1 cellular context compared by ENCODE assay signal in the genomic region with DNA sequence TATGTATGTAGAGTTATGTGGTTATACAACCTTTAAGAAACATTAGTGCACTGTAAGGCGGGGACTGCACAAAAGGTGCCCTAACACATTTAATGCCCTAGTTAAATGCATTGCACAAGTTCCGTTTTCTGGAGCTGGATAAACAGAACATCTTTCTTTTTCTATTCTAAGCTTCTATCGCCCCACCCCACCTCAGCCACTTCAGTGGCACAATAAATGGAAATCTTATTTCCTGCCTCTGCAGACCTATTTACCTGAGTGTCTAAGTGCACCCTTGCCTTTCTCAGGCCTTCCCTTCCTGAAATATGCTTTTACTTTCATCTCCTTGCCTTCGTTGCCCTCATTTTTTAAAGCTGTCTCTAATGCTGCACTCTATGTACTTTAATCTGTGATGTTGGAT.
TF ChIP-seq lines count a peak whose summit lies in the region.

No MANE protein-coding gene starts in this region.

TF ChIP-seq in GM12878, 131 proteins besides CTCF, POLR2A, EP300 and RAD21 (continued from another document):
- TF ChIP-seq, protein P1, sequence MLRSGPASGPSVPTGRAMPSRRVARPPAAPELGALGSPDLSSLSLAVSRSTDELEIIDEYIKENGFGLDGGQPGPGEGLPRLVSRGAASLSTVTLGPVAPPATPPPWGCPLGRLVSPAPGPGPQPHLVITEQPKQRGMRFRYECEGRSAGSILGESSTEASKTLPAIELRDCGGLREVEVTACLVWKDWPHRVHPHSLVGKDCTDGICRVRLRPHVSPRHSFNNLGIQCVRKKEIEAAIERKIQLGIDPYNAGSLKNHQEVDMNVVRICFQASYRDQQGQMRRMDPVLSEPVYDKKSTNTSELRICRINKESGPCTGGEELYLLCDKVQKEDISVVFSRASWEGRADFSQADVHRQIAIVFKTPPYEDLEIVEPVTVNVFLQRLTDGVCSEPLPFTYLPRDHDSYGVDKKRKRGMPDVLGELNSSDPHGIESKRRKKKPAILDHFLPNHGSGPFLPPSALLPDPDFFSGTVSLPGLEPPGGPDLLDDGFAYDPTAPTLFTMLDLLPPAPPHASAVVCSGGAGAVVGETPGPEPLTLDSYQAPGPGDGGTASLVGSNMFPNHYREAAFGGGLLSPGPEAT (IDR thresholded peaks at IDR 0.05; ENCODE audit: low read depth), result no peak
- TF ChIP-seq NBN (IDR thresholded peaks at IDR 0.05) (no peak), TBL1XR1 (IDR thresholded peaks at IDR 0.05; ENCODE audit: low read depth, low read length) (no peak), ZNF687 (IDR thresholded peaks at IDR 0.05) (no peak), CHD4 (IDR thresholded peaks at IDR 0.05) (no peak), RB1 (IDR thresholded peaks at IDR 0.05; ENCODE audit: borderline replicate concordance) (no peak)
- TF ChIP-seq, protein P2, sequence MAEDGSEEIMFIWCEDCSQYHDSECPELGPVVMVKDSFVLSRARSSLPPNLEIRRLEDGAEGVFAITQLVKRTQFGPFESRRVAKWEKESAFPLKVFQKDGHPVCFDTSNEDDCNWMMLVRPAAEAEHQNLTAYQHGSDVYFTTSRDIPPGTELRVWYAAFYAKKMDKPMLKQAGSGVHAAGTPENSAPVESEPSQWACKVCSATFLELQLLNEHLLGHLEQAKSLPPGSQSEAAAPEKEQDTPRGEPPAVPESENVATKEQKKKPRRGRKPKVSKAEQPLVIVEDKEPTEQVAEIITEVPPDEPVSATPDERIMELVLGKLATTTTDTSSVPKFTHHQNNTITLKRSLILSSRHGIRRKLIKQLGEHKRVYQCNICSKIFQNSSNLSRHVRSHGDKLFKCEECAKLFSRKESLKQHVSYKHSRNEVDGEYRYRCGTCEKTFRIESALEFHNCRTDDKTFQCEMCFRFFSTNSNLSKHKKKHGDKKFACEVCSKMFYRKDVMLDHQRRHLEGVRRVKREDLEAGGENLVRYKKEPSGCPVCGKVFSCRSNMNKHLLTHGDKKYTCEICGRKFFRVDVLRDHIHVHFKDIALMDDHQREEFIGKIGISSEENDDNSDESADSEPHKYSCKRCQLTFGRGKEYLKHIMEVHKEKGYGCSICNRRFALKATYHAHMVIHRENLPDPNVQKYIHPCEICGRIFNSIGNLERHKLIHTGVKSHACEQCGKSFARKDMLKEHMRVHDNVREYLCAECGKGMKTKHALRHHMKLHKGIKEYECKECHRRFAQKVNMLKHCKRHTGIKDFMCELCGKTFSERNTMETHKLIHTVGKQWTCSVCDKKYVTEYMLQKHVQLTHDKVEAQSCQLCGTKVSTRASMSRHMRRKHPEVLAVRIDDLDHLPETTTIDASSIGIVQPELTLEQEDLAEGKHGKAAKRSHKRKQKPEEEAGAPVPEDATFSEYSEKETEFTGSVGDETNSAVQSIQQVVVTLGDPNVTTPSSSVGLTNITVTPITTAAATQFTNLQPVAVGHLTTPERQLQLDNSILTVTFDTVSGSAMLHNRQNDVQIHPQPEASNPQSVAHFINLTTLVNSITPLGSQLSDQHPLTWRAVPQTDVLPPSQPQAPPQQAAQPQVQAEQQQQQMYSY (CRISPR knock-in tag; IDR thresholded peaks at IDR 0.05), result no peak
TF ChIP-seq in GM12878: peak in this region for 0.
